Comparison of ENCODE assay signal across 19 cellular contexts in genomic region chr2:218014706-218015685, GRCh38. TPM values are rescaled to one million over a fixed set of nuclear protein-coding genes. Genes with fewer than 3 reads are reported as not detected.
DNase-seq lines count a peak whose midpoint lies in the region; TF ChIP-seq lines count a peak whose summit lies in the region.
"Had no signal": no experiment of that assay in that cellular context is flagged by ENCODE, and none has a peak within 500 bp of the region (broad histone marks: within the 10 kb centered on the region; RNA-seq: fewer than 3 reads in every experiment).

No MANE protein-coding gene starts in this region.

- H3K4me1 ChIP-seq in A673 (ENCODE audit: insufficient read depth, low read length, poor library complexity, severe bottlenecking) (peaks cover 77% of the 10 kb centered on the region), HEK293 (ENCODE audit: control insufficient read depth, insufficient read depth, low read length) (peaks cover 7% of the 10 kb centered on the region), ectodermal cell (ENCODE audit: control insufficient read depth, insufficient read depth, low read length) (peaks cover 30% of the 10 kb centered on the region)
- H3K4me1 ChIP-seq: HAP-1 had no signal

- TSS peak; percentile 25 for BruUV-seq in A673 (replicated peaks; lab: Mats Ljungman, UMichigan)

- H3K4me3 Mint-ChIP-seq in neural crest cell: peak overlapping the region; percentile 59
- H3K4me3 Mint-ChIP-seq in activated T-helper 1 cell treated with anti-CD3 and anti-CD28 coated beads, Interleukin-12 subunit alpha, Interleukin-12 subunit beta, Interleukin-2, Interleukin-4 antibody, amounts not matched to agents 30 ng/mL and 10 ng/mL and 1 ng/mL, durations not matched to agents 14 hours and 24 hours and 36 hours: no peak overlapping the region

- WGBS in ectodermal cell, 2 experiments: 55 to 58% methylated on average over 4 to 5 of the region's 6 CpGs

- CTCF ChIA-PET in A673 (lab: Charles Lee): no interaction called here
- CTCF ChIA-PET in HEK293 (lab: Yijun Ruan, JAX): interaction anchor here (0.6 to 2.1 kb wide), 3 partner anchors 21 to 360 kb away, joined by 3 to 7 read pairs (median 3); no protein-coding TSS in a partner anchor

- DNase-seq in A673 (ENCODE audit: low spot score) (peak; percentile 83), neural crest cell (ENCODE audit: low read depth, low spot score) (no peak), H7 (no peak), NCI-H82 (lab: John Stamatoyannopoulos, UW) (no peak), occipital lobe (lab: John Stamatoyannopoulos, UW) (no peak)
- DNase-seq in activated T-helper 1 cell treated with anti-CD3 and anti-CD28 coated beads, Interleukin-12 subunit alpha, Interleukin-12 subunit beta, Interleukin-2, Interleukin-4 antibody, amounts not matched to agents 30 ng/mL and 10 ng/mL and 1 ng/mL, durations not matched to agents 14 hours and 24 hours and 36 hours (ENCODE audit: low spot score): no peak
- DNase-seq: DMS79 treated with DMSO at 0.1 percent for 48 hours; MM.1S; NCI-H1105; NCI-H2081; NCI-H446 treated with DMSO at 0.1 percent for 48 hours; NK-92 treated with Interleukin-12 subunit alpha and Interleukin-12 subunit beta, amount 100 ng/mL, for 24 hours had no signal

- H3K36me3 Mint-ChIP-seq in neural crest cell (ENCODE audit: low read depth): no peaks in the 10 kb centered on the region
- no peaks in the 10 kb centered on the region for H3K36me3 Mint-ChIP-seq in activated T-helper 1 cell treated with anti-CD3 and anti-CD28 coated beads, Interleukin-12 subunit alpha, Interleukin-12 subunit beta, Interleukin-2, Interleukin-4 antibody, amounts not matched to agents 30 ng/mL and 10 ng/mL and 1 ng/mL, durations not matched to agents 14 hours and 24 hours and 36 hours (ENCODE audit: low read depth)

- no peaks in the 10 kb centered on the region for H3K9me3 Mint-ChIP-seq in neural crest cell
- H3K9me3 Mint-ChIP-seq in activated T-helper 1 cell treated with anti-CD3 and anti-CD28 coated beads, Interleukin-12 subunit alpha, Interleukin-12 subunit beta, Interleukin-2, Interleukin-4 antibody, amounts not matched to agents 30 ng/mL and 10 ng/mL and 1 ng/mL, durations not matched to agents 14 hours and 24 hours and 36 hours: no peaks in the 10 kb centered on the region

- peak overlapping the region; percentile 90 for H3K27ac Mint-ChIP-seq in neural crest cell (ENCODE audit: unreplicated experiment)
- no peak overlapping the region for H3K27ac Mint-ChIP-seq in activated T-helper 1 cell treated with anti-CD3 and anti-CD28 coated beads, Interleukin-12 subunit alpha, Interleukin-12 subunit beta, Interleukin-2, Interleukin-4 antibody, amounts not matched to agents 30 ng/mL and 10 ng/mL and 1 ng/mL, durations not matched to agents 14 hours and 24 hours and 36 hours

- H3K9me3 ChIP-seq in A673 (ENCODE audit: low read depth, low read length, poor library complexity, severe bottlenecking) (no peaks in the 10 kb centered on the region), HEK293 (ENCODE audit: control insufficient read depth, insufficient read depth, low read depth, low read length) (no peaks in the 10 kb centered on the region), ectodermal cell (ENCODE audit: control insufficient read depth, low read length) (no peaks in the 10 kb centered on the region)
- H3K9me3 ChIP-seq: HAP-1 had no signal

- H3K27ac ChIP-seq in A673 (ENCODE audit: low read depth, low read length, poor library complexity, severe bottlenecking) (peak overlapping the region; percentile 95), HEK293 (ENCODE audit: extremely low read depth, low read depth, low read length) (no peak overlapping the region), ectodermal cell (ENCODE audit: insufficient read depth, low read depth, low read length, poor library complexity, severe bottlenecking) (peak overlapping the region; percentile 16)

- H3K4me1 Mint-ChIP-seq in neural crest cell: peaks cover 77% of the 10 kb centered on the region
- no peaks in the 10 kb centered on the region for H3K4me1 Mint-ChIP-seq in activated T-helper 1 cell treated with anti-CD3 and anti-CD28 coated beads, Interleukin-12 subunit alpha, Interleukin-12 subunit beta, Interleukin-2, Interleukin-4 antibody, amounts not matched to agents 30 ng/mL and 10 ng/mL and 1 ng/mL, durations not matched to agents 14 hours and 24 hours and 36 hours (ENCODE audit: low read depth)

- H3K27me3 ChIP-seq in A673 (replicated peaks; ENCODE audit: insufficient read depth, low read depth, low read length, poor library complexity) (no peaks in the 10 kb centered on the region), ectodermal cell (ENCODE audit: control insufficient read depth, insufficient read depth, low read length, poor library complexity, severe bottlenecking) (peaks cover 22% of the 10 kb centered on the region), H7 (ENCODE audit: control insufficient read depth, insufficient read depth, low read length) (peaks cover 19% of the 10 kb centered on the region)

- H3K36me3 ChIP-seq in A673 (ENCODE audit: insufficient read depth, low read length, poor library complexity, severe bottlenecking) (no peaks in the 10 kb centered on the region), HEK293 (ENCODE audit: control insufficient read depth in 2 of 2, insufficient read depth in 1 of 2, low read length in 2 of 2) (no peaks in the 10 kb centered on the region), ectodermal cell (ENCODE audit: control insufficient read depth, insufficient read depth, low read length) (no peaks in the 10 kb centered on the region), H7 (replicated peaks; ENCODE audit: control insufficient read depth, insufficient read depth, low read length) (no peaks in the 10 kb centered on the region)
- H3K36me3 ChIP-seq: HAP-1 had no signal

- POLR2A ChIA-PET in A673 (lab: Charles Lee; ENCODE audit: low non-redundant PET) (interaction anchor here (0.7 kb wide), 1 partner anchor 1076 kb away, joined by 3 read pairs; no protein-coding TSS in a partner anchor), HEK293 (lab: Yijun Ruan, JAX) (no interaction called here)

- TF ChIP-seq CTCF in A673 (conservative IDR thresholded peaks at IDR 0.05; ENCODE audit: low read depth, low read length): no peak
- no peak for TF ChIP-seq CTCF in HEK293 (tag by site-specific recombination; IDR thresholded peaks at IDR 0.05)
- no peak for TF ChIP-seq CTCF in neural crest cell (conservative IDR thresholded peaks at IDR 0.05)

- no peak overlapping the region for H3K4me3 ChIP-seq in A673 (ENCODE audit: low read depth, low read length, poor library complexity, severe bottlenecking)
- H3K4me3 ChIP-seq in HEK293 (ENCODE audit: low read depth, low read length): no peak overlapping the region
- H3K4me3 ChIP-seq in ectodermal cell (ENCODE audit: insufficient read depth, low read depth, low read length): no peak overlapping the region
- no peak overlapping the region for H3K4me3 ChIP-seq in H7 (ENCODE audit: insufficient read depth, low read depth, low read length)
- H3K4me3 ChIP-seq: HAP-1 had no signal

- intact Hi-C loops in A673 (cut with micrococcal nuclease; ENCODE audit: unreplicated experiment): no loop called here
- intact Hi-C loops in activated T-helper 1 cell treated with anti-CD3 and anti-CD28 coated beads, Interleukin-12 subunit alpha, Interleukin-12 subunit beta, Interleukin-2, Interleukin-4 antibody, amounts not matched to agents 30 ng/mL and 10 ng/mL and 1 ng/mL, durations not matched to agents 14 hours and 24 hours and 36 hours (cut with micrococcal nuclease): no loop called here

- H3K27me3 Mint-ChIP-seq in neural crest cell (ENCODE audit: low read depth): peaks cover 9% of the 10 kb centered on the region
- H3K27me3 Mint-ChIP-seq in activated T-helper 1 cell treated with anti-CD3 and anti-CD28 coated beads, Interleukin-12 subunit alpha, Interleukin-12 subunit beta, Interleukin-2, Interleukin-4 antibody, amounts not matched to agents 30 ng/mL and 10 ng/mL and 1 ng/mL, durations not matched to agents 14 hours and 24 hours and 36 hours (ENCODE audit: insufficient read depth): peaks cover 26% of the 10 kb centered on the region

TF ChIP-seq in HEK293, 187 proteins besides CTCF, POLR2A, EP300 and RAD21:
- no peak for TF ChIP-seq ZNF133 (tag by site-specific recombination; IDR thresholded peaks at IDR 0.05)
- TF ChIP-seq ZNF366 (tag by site-specific recombination; conservative IDR thresholded peaks at IDR 0.05): peak; percentile 63

RNA-seq across cellular contexts. Expression of gene TNS1, which starts 12.2 kb away (rescaled TPM):
- total RNA-seq in A673 (2021): 88.9 and 99.6 TPM in 2 replicates
- polyA plus RNA-seq in ectodermal cell (2013, experiment 1 of 4): 3.6 TPM
- polyA plus RNA-seq in ectodermal cell (2013, experiment 2 of 4): 4.3 TPM
- polyA plus RNA-seq in ectodermal cell (2013, experiment 3 of 4): 3.5 TPM
- 3.1 TPM for polyA plus RNA-seq in ectodermal cell (2013, experiment 4 of 4)
- 11.3 and 14.5 TPM in 2 replicates for total RNA-seq in neural crest cell
- total RNA-seq in H7 (2014; rRNA removed; shearing (Covaris generic)): 3.1 and 3.8 TPM in 2 replicates
- total RNA-seq in activated T-helper 1 cell treated with anti-CD3 and anti-CD28 coated beads, Interleukin-12 subunit alpha, Interleukin-12 subunit beta, Interleukin-2, Interleukin-4 antibody, amounts not matched to agents 30 ng/mL and 10 ng/mL and 1 ng/mL, durations not matched to agents 14 hours and 24 hours and 36 hours: 0.41 and 1.1 TPM in 2 replicates
- 3.1 TPM for total RNA-seq in occipital lobe
- total RNA-seq: OCI-LY7 had no signal

RNA-seq across cellular contexts. Expression of gene RUFY4, which starts 54.1 kb away (rescaled TPM):
- total RNA-seq in A673 (2021): 0.26 and 1.3 TPM in 2 replicates
- polyA plus RNA-seq in ectodermal cell (2013, experiment 1 of 4): not detected
- not detected for polyA plus RNA-seq in ectodermal cell (2013, experiment 2 of 4)
- polyA plus RNA-seq in ectodermal cell (2013, experiment 3 of 4): not detected
- 0.12 TPM for polyA plus RNA-seq in ectodermal cell (2013, experiment 4 of 4)
- total RNA-seq in neural crest cell: not detected in 2 replicates
- not detected in 2 replicates for total RNA-seq in H7 (2014; rRNA removed; shearing (Covaris generic))
- 0.64 and 0.67 TPM in 2 replicates for total RNA-seq in activated T-helper 1 cell treated with anti-CD3 and anti-CD28 coated beads, Interleukin-12 subunit alpha, Interleukin-12 subunit beta, Interleukin-2, Interleukin-4 antibody, amounts not matched to agents 30 ng/mL and 10 ng/mL and 1 ng/mL, durations not matched to agents 14 hours and 24 hours and 36 hours
- total RNA-seq in occipital lobe: 0.78 TPM
- total RNA-seq: LHCN-M2, OCI-LY7, Right ventricle myocardium inferior, SK-MEL-5 had no signal
